ENCODE assay signal across 1 cellular context in genomic region chr7:116505278-116505677, GRCh38.
TF ChIP-seq lines count a peak whose summit lies in the region.

No MANE protein-coding gene starts in this region.

TF ChIP-seq in K562, 482 proteins besides CTCF, POLR2A, EP300 and RAD21:
- TF ChIP-seq ZNF316 (IDR thresholded peaks at IDR 0.05): 0 out of 2 replicates have a peak, but pooled peaks have one; percentile 21
- peak; percentile 91 for TF ChIP-seq ZNF766 (CRISPR knock-in tag; conservative IDR thresholded peaks at IDR 0.05)
- TF ChIP-seq TCF7 (IDR thresholded peaks at IDR 0.05; ENCODE audit: borderline replicate concordance): no peak
- TF ChIP-seq TRIM28 (IDR thresholded peaks at IDR 0.05): 0 out of 2 replicates have a peak, but pooled peaks have one; percentile 25
- no peak for TF ChIP-seq PATZ1 (CRISPR knock-in tag; IDR thresholded peaks at IDR 0.05; ENCODE audit: borderline replicate concordance)
- no peak for TF ChIP-seq RUNX1 (IDR thresholded peaks at IDR 0.05; ENCODE audit: low read depth)
- TF ChIP-seq KAT7 (CRISPR knock-in tag; IDR thresholded peaks at IDR 0.05; ENCODE audit: borderline replicate concordance): no peak
- TF ChIP-seq STAT5A (IDR thresholded peaks at IDR 0.05; ENCODE audit: borderline replicate concordance, low read length): no peak
